ENCODE assay signal across 21 cellular contexts in genomic region chr20:57743450-57744095, GRCh38.
"Had no signal": no experiment of that assay in that cellular context is flagged by ENCODE, and none has a peak within 500 bp of the region (broad histone marks: within the 10 kb centered on the region; RNA-seq: fewer than 3 reads in every experiment).

No MANE protein-coding gene starts in this region.

- H3K4me2 ChIP-seq: smooth muscle cell had no signal

- ATAC-seq: activated T-helper 17 cell treated with anti-CD3 and anti-CD28 coated beads, Interleukin-2, amount 50 U/mL, for 72 hours; gastroesophageal sphincter; left lung; naive thymus-derived CD4-positive, alpha-beta T cell had no signal

- H3K36me3 ChIP-seq: ascending aorta, gastroesophageal sphincter, heart right ventricle, left lung, right atrium auricular region, thoracic aorta had no signal

- H3K27ac ChIP-seq: ascending aorta, dorsolateral prefrontal cortex, gastroesophageal sphincter, heart right ventricle, left lung, right atrium auricular region, thoracic aorta had no signal

- H3K4me3 ChIP-seq: ascending aorta, dorsolateral prefrontal cortex, gastroesophageal sphincter, heart right ventricle, left lung, right atrium auricular region, smooth muscle cell, thoracic aorta had no signal

- H3K27me3 ChIP-seq: ascending aorta, gastroesophageal sphincter, heart right ventricle, right atrium auricular region had no signal

- DNase-seq: activated CD4-positive, alpha-beta T cell treated with anti-CD3 and anti-CD28 coated beads for 1 hour; activated CD4-positive, alpha-beta T cell treated with anti-CD3 and anti-CD28 coated beads, Interleukin-2, amount 50 U/mL, for 48 hours; activated naive CD4-positive, alpha-beta T cell treated with anti-CD3 and anti-CD28 coated beads, Interleukin-2, amount 10 ng/mL, durations not matched to agents 7 days and 5 days; dorsolateral prefrontal cortex; endodermal cell; heart right ventricle; left lung; mammary epithelial cell; naive thymus-derived CD4-positive, alpha-beta T cell; posterior cingulate gyrus; T-helper 1 cell; T1000 had no signal

- H3K9me3 ChIP-seq: ascending aorta, gastroesophageal sphincter, left lung, right atrium auricular region, thoracic aorta had no signal

- FAIRE-seq: bronchial epithelial cell, islet of Langerhans, urothelium cell line had no signal
